1 cellular context compared by ENCODE assay signal in the genomic region with DNA sequence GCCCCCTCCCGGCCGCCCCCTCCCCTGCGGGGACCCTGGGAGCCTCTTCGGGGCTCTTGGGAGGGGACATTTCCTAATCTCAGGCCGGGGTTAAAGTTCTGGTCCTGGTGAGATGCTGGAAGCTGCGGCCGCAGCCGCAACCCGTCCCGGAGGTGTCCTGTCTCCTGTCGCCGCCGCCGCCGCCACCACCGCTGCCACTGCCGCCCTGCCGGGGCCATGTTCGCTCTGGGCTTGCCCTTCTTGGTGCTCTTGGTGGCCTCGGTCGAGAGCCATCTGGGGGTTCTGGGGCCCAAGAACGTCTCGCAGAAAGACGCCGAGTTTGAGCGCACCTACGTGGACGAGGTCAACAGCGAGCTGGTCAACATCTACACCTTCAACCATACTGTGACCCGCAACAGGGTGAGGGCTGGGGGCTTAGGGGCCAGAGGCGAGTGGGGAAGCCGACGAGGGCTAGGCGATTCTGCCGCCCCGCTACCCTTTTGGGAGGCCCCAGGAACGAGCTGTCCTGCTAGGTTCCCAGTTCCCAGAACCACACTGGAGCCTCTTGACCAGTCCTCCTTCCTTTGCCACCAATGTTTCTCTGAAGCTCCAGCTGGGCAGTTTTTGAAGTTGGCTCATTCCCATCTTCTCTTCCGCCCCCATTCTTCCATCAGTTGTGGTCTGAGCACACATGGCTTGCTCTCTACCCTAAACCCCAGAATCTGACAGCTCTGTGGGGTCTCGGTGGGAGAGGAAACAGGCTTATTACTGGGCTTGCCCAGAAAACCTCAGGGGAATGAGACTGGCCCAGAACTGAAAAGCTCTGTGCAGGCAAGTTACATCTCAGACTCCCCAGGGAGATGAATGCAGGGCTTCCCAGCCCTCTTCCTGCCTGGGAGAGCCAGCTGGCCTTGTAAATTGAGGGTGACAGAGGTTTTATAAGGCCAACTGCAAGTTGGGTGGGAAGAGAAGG.
TF ChIP-seq lines count a peak whose summit lies in the region.

No MANE protein-coding gene starts in this region.

TF ChIP-seq in endothelial cell of umbilical vein, 7 proteins besides CTCF, POLR2A, EP300 and RAD21:
- no peak for TF ChIP-seq EZH2 (IDR thresholded peaks at IDR 0.05; ENCODE audit: borderline replicate concordance, low read depth, low read length, severe bottlenecking)
- no peak for TF ChIP-seq JUN (IDR thresholded peaks at IDR 0.05; ENCODE audit: borderline replicate concordance, insufficient read depth, insufficient read length, low read depth)
- no peak for TF ChIP-seq MYC (IDR thresholded peaks at IDR 0.05; ENCODE audit: low read depth, low read length)
- no peak for TF ChIP-seq GATA2 (IDR thresholded peaks at IDR 0.05; ENCODE audit: insufficient read depth, insufficient read length, low read depth, low read length)
TF ChIP-seq in endothelial cell of umbilical vein: peak in this region for 0.
